In genomic region chr22:38868886-38869381, GRCh38 we compare ENCODE assay signal across 8 cellular contexts. TPM values are rescaled to one million over a fixed set of nuclear protein-coding genes. Genes with fewer than 3 reads are reported as not detected.
DNase-seq lines count a peak whose midpoint lies in the region; ATAC-seq, FAIRE-seq and TF ChIP-seq lines count a peak whose summit lies in the region.

No MANE protein-coding gene starts in this region.

- H3K4me1 Mint-ChIP-seq in naive B cell = peaks cover 31 to 44% (median 44%) of the 10 kb centered on the region in 3 donors
- H3K4me1 Mint-ChIP-seq in stimulated activated effector memory CD8-positive, alpha-beta T cell treated with anti-CD3 and anti-CD28 coated beads, Interleukin-12 subunit alpha, Interleukin-12 subunit beta, amount 100 ng/mL, for 72 hours = peaks cover 48% of the 10 kb centered on the region

- H3K27ac Mint-ChIP-seq in naive B cell = peak overlapping the region in 1 of 6 donors; percentile 29
- H3K27ac Mint-ChIP-seq in stimulated activated effector memory CD8-positive, alpha-beta T cell treated with anti-CD3 and anti-CD28 coated beads, Interleukin-12 subunit alpha, Interleukin-12 subunit beta, amount 100 ng/mL, for 72 hours = peak overlapping the region; percentile 77

- no peaks in the 10 kb centered on the region for H3K36me3 Mint-ChIP-seq in naive B cell
- peaks cover 58% of the 10 kb centered on the region for H3K36me3 Mint-ChIP-seq in stimulated activated effector memory CD8-positive, alpha-beta T cell treated with anti-CD3 and anti-CD28 coated beads, Interleukin-12 subunit alpha, Interleukin-12 subunit beta, amount 100 ng/mL, for 72 hours

- H3K9me3 Mint-ChIP-seq in naive B cell = no peaks in the 10 kb centered on the region
- no peaks in the 10 kb centered on the region for H3K9me3 Mint-ChIP-seq in stimulated activated effector memory CD8-positive, alpha-beta T cell treated with anti-CD3 and anti-CD28 coated beads, Interleukin-12 subunit alpha, Interleukin-12 subunit beta, amount 100 ng/mL, for 72 hours

- FAIRE-seq in GM19239 (lab: Jason Lieb, UNC) = peak; percentile 90

- peaks cover 0 to 5% (median 3%) of the 10 kb centered on the region in 3 donors for H3K27me3 Mint-ChIP-seq in naive B cell

- peak; percentile 84 for TF ChIP-seq CTCF in AG10803 (conservative IDR thresholded peaks at IDR 0.05; ENCODE audit: low read length)
- TF ChIP-seq CTCF in epithelial cell of esophagus (IDR thresholded peaks at IDR 0.05; ENCODE audit: insufficient read depth, low read depth, low read length, missing control alignments) = peak; percentile 90

- H3K4me3 ChIP-seq in AG10803 (ENCODE audit: low read length) (no peak overlapping the region), epithelial cell of esophagus (ENCODE audit: low read length) (no peak overlapping the region)

- H3K4me3 Mint-ChIP-seq in naive B cell = peak overlapping the region in 2 of 8 donors; percentile 29 to 89
- peak overlapping the region; percentile 15 for H3K4me3 Mint-ChIP-seq in stimulated activated effector memory CD8-positive, alpha-beta T cell treated with anti-CD3 and anti-CD28 coated beads, Interleukin-12 subunit alpha, Interleukin-12 subunit beta, amount 100 ng/mL, for 72 hours

- DNase-seq in AG10803 (ENCODE audit: low read depth) = peak; percentile 53
- peak; percentile 97 for DNase-seq in GM19239 (ENCODE audit: insufficient read length, low spot score)
- peak; percentile 7 for DNase-seq in NOMO-1 treated with dmso at 0.1 percent for 144 hours (lab: John Stamatoyannopoulos, UW; ENCODE audit: unreplicated experiment)
- peak; percentile 97 for DNase-seq in activated CD8-positive, alpha-beta memory T cell treated with anti-CD3 and anti-CD28 coated beads, Interleukin-2, amount 50 U/mL, for 48 hours
- peak; percentile 70 for DNase-seq in epithelial cell of esophagus (ENCODE audit: low read depth)
- peak; percentile 71 for DNase-seq in naive B cell
- peak; percentile 82 to 93 for DNase-seq in stimulated activated effector memory CD8-positive, alpha-beta T cell treated with anti-CD3 and anti-CD28 coated beads, Interleukin-12 subunit alpha, Interleukin-12 subunit beta, amount 100 ng/mL, for 72 hours (ENCODE audit: low spot score in 2 of 2)

- peak; percentile 35 for ATAC-seq in naive B cell (ENCODE audit: low read depth in 2 of 2)
- peak; percentile 60 for ATAC-seq in stimulated activated effector memory CD8-positive, alpha-beta T cell treated with anti-CD3 and anti-CD28 coated beads, Interleukin-12 subunit alpha, Interleukin-12 subunit beta, amount 100 ng/mL, for 72 hours
- no peak for ATAC-seq in GM18858 (IDR thresholded peaks at IDR 0.05; ENCODE audit: unreplicated experiment)

RNA-seq across cellular contexts. Expression of gene CBX6, which starts 3.1 kb away (rescaled TPM):
- polyA plus RNA-seq in naive B cell (ENCODE audit: low read depth in 6 of 6) = 1 to 10 TPM; 1.1 to 5.0 (median 3.7) TPM

RNA-seq across cellular contexts. Expression of gene NPTXR, which starts 25.1 kb away (rescaled TPM):
- polyA plus RNA-seq in naive B cell (ENCODE audit: low read depth in 6 of 6) = under 1 TPM in 3 of 6 donors, not detected in 3; 0.05 to 0.17 (median 0.11) TPM

Comparison
In these comparisons a context has a peak if more than half of its experiments do, and no peak if none do; other contexts are left out.
1. DNase-seq: peak in every context shown above with its lines; median percentile 97 in GM19239; 97 in activated CD8-positive, alpha-beta memory T cell treated with anti-CD3 and anti-CD28 coated beads, Interleukin-2, amount 50 U/mL, for 48 hours; 88 in stimulated activated effector memory CD8-positive, alpha-beta T cell treated with anti-CD3 and anti-CD28 coated beads, Interleukin-12 subunit alpha, Interleukin-12 subunit beta, amount 100 ng/mL, for 72 hours; 71 in naive B cell; 70 in epithelial cell of esophagus; 53 in AG10803; 7 in NOMO-1 treated with dmso at 0.1 percent for 144 hours.